Comparison of ENCODE assay signal across 24 cellular contexts in genomic region chr10:116418394-116418793, GRCh38. TPM values are rescaled to one million over a fixed set of nuclear protein-coding genes. Genes with fewer than 3 reads are reported as not detected.
"Had no signal": no experiment of that assay in that cellular context is flagged by ENCODE, and none has a peak within 500 bp of the region (broad histone marks: within the 10 kb centered on the region; RNA-seq: fewer than 3 reads in every experiment).

No MANE protein-coding gene starts in this region.

- H3K4me1 ChIP-seq: left lung, tibial nerve, uterus had no signal

- DNase-seq: activated CD4-positive, alpha-beta memory T cell treated with anti-CD3 and anti-CD28 coated beads for 36 hours; activated gamma-delta T cell; activated T-cell treated with anti-CD3 and anti-CD28 coated beads, Interleukin-2, amount 50 U/mL, for 4 hours; amniotic stem cell; caudate nucleus; islet precursor cell; left lung; nucleus accumbens; posterior cingulate gyrus; retina; stimulated activated CD4-positive, alpha-beta T cell treated with anti-CD3 and anti-CD28 coated beads, Interleukin-15, amount 100 ng/mL, for 24 hours; stimulated activated CD4-positive, alpha-beta T cell treated with anti-CD3 and anti-CD28 coated beads, Interleukin-4, amount 100 ng/mL, for 1 hour; stimulated activated naive B cell treated with anti-CD40 and anti-IgM and Interleukin-4, amounts not matched to agents 10 μg/mL and 1 μg/mL and 100 μg/mL, for 72 hours; substantia nigra; T-helper 1 cell; T1000; uterus had no signal

- ATAC-seq: activated T-cell treated with anti-CD3 and anti-CD28 coated beads, Interleukin-2, amount 50 U/mL, for 4 hours; left lung; stimulated activated naive B cell treated with anti-CD40 and anti-IgM and Interleukin-4, amounts not matched to agents 10 μg/mL and 1 μg/mL and 100 μg/mL, for 72 hours had no signal

- H3K27ac ChIP-seq: hepatocyte, left lung, tibial nerve, uterus, VCaP had no signal

- H3K27me3 ChIP-seq: hepatocyte, left lung, tibial nerve, uterus had no signal

- H2AFZ ChIP-seq: hepatocyte had no signal

- H3K79me2 ChIP-seq: hepatocyte had no signal

- H3K4me2 ChIP-seq: hepatocyte had no signal

- H3K36me3 ChIP-seq: left lung, tibial nerve, uterus had no signal

- H3K4me3 ChIP-seq: hepatocyte, left lung, skin epidermis, tibial nerve, uterus had no signal

- H3K9me3 ChIP-seq: left lung, tibial nerve, uterus had no signal

RNA-seq across cellular contexts. Expression of gene PNLIPRP3, which starts 9.3 kb away (rescaled TPM):
- total RNA-seq: activated CD4-positive, alpha-beta memory T cell treated with anti-CD3 and anti-CD28 coated beads for 36 hours; activated naive CD4-positive, alpha-beta T cell treated with anti-CD3 and anti-CD28 coated beads, Interleukin-2, amount 50 U/mL, for 72 hours; activated T-cell treated with anti-CD3 and anti-CD28 coated beads, Interleukin-2, amount 50 U/mL, for 4 hours; endothelial cell of umbilical vein; mesenteric fat pad; tibial nerve had no signal
- polyA plus RNA-seq: endothelial cell of umbilical vein had no signal
